Comparison of ENCODE assay signal across 8 cellular contexts in the genomic region with DNA sequence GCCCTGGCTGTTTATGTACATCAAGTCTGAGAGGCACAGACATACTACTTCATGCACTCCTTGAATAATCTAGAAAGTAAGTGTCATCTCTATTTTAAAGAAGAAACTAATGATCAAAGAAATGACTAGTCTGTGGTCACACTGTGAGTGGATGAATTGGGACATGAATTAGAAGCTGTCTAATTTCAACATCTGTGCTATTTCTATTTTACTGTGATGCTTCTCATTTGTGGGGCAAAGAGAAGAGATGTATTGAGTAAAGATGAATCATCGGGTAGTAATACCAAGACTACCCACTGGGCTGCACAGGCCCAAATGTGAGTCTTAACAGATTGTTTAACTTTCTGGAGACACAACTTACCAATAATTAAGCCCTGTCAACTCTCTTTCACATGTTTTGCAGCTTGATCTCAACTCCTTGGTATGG. TPM values are rescaled to one million over a fixed set of nuclear protein-coding genes. Genes with fewer than 3 reads are reported as not detected.
DNase-seq lines count a peak whose midpoint lies in the region; ATAC-seq and TF ChIP-seq lines count a peak whose summit lies in the region.

No MANE protein-coding gene starts in this region.

- H2AFZ ChIP-seq in hepatocyte = no peak overlapping the region

- no peaks in the 10 kb centered on the region for H4K20me1 ChIP-seq in hepatocyte (ENCODE audit: insufficient read depth, poor library complexity, severe bottlenecking)

- ATAC-seq in GM19438 (IDR thresholded peaks at IDR 0.05; ENCODE audit: low read depth, unreplicated experiment) (peak; percentile 71), HG03354 (IDR thresholded peaks at IDR 0.05; ENCODE audit: poor library complexity, severe bottlenecking, unreplicated experiment) (peak; percentile 96)

- H3K4me2 ChIP-seq in hepatocyte = no peak overlapping the region

- no peaks in the 10 kb centered on the region for H3K36me3 ChIP-seq in hepatocyte (replicated peaks; ENCODE audit: insufficient read depth, low read depth)

- intact Hi-C loops in activated T-helper 2 cell treated with anti-CD3 and anti-CD28 coated beads, Interferon-gamma antibody, Interleukin-2, Interleukin-4, amounts not matched to agents 10 μg/mL and 5 μg/mL and 100 μg/mL, durations not matched to agents 14 hours and 24 hours and 36 hours (cut with micrococcal nuclease) = loop anchor here (1.0 to 2.0 kb wide), 5 partner anchors 9 to 107 kb away; a partner anchor contains a TSS

- no peaks in the 10 kb centered on the region for H3K79me2 ChIP-seq in hepatocyte

- H3K9me2 ChIP-seq in hepatocyte (replicated peaks; ENCODE audit: insufficient read depth) = no peaks in the 10 kb centered on the region

- H3K4me3 Mint-ChIP-seq in activated T-helper 2 cell treated with anti-CD3 and anti-CD28 coated beads, Interferon-gamma antibody, Interleukin-2, Interleukin-4, amounts not matched to agents 10 μg/mL and 5 μg/mL and 100 μg/mL, durations not matched to agents 14 hours and 24 hours and 36 hours (ENCODE audit: low read depth) = no peak overlapping the region

- H3K9me3 ChIP-seq in hepatocyte (ENCODE audit: low read depth) = no peaks in the 10 kb centered on the region

- H3K4me1 ChIP-seq in hepatocyte (ENCODE audit: insufficient read depth) = no peaks in the 10 kb centered on the region

- no peak overlapping the region for H3K4me3 ChIP-seq in hepatocyte

- DNase-seq in Daoy (ENCODE audit: low read depth) (peak; percentile 17), hepatocyte (ENCODE audit: low spot score) (no peak), dedifferentiated amniotic fluid mesenchymal stem cell (ENCODE audit: extremely low spot score) (no peak), NK-92 (lab: John Stamatoyannopoulos, UW; ENCODE audit: unreplicated experiment) (no peak)
- DNase-seq in activated T-helper 2 cell treated with anti-CD3 and anti-CD28 coated beads, Interferon-gamma antibody, Interleukin-2, Interleukin-4, amounts not matched to agents 10 μg/mL and 5 μg/mL and 100 μg/mL, durations not matched to agents 14 hours and 24 hours and 36 hours (ENCODE audit: low spot score) = no peak
- peak; percentile 56 for DNase-seq in stimulated activated CD4-positive, alpha-beta T cell treated with anti-CD3 and anti-CD28 coated beads, Interleukin-15, amount 100 ng/mL, for 24 hours

- H3K9me3 Mint-ChIP-seq in activated T-helper 2 cell treated with anti-CD3 and anti-CD28 coated beads, Interferon-gamma antibody, Interleukin-2, Interleukin-4, amounts not matched to agents 10 μg/mL and 5 μg/mL and 100 μg/mL, durations not matched to agents 14 hours and 24 hours and 36 hours = no peaks in the 10 kb centered on the region

- peak overlapping the region; percentile 43 for H3K27ac Mint-ChIP-seq in activated T-helper 2 cell treated with anti-CD3 and anti-CD28 coated beads, Interferon-gamma antibody, Interleukin-2, Interleukin-4, amounts not matched to agents 10 μg/mL and 5 μg/mL and 100 μg/mL, durations not matched to agents 14 hours and 24 hours and 36 hours

- no peak for TF ChIP-seq CTCF in hepatocyte (IDR thresholded peaks at IDR 0.05; ENCODE audit: poor library complexity)

- H3K27me3 ChIP-seq in hepatocyte = no peaks in the 10 kb centered on the region

- no peak overlapping the region for H3K27ac ChIP-seq in hepatocyte

- no peaks in the 10 kb centered on the region for H3K27me3 Mint-ChIP-seq in activated T-helper 2 cell treated with anti-CD3 and anti-CD28 coated beads, Interferon-gamma antibody, Interleukin-2, Interleukin-4, amounts not matched to agents 10 μg/mL and 5 μg/mL and 100 μg/mL, durations not matched to agents 14 hours and 24 hours and 36 hours (ENCODE audit: low read depth)

- peaks cover 22% of the 10 kb centered on the region for H3K4me1 Mint-ChIP-seq in activated T-helper 2 cell treated with anti-CD3 and anti-CD28 coated beads, Interferon-gamma antibody, Interleukin-2, Interleukin-4, amounts not matched to agents 10 μg/mL and 5 μg/mL and 100 μg/mL, durations not matched to agents 14 hours and 24 hours and 36 hours (ENCODE audit: low read depth)

- H3K36me3 Mint-ChIP-seq in activated T-helper 2 cell treated with anti-CD3 and anti-CD28 coated beads, Interferon-gamma antibody, Interleukin-2, Interleukin-4, amounts not matched to agents 10 μg/mL and 5 μg/mL and 100 μg/mL, durations not matched to agents 14 hours and 24 hours and 36 hours (ENCODE audit: low read depth) = no peaks in the 10 kb centered on the region

- 96% methylated on average over 1 of the region's 1 CpG for WGBS in hepatocyte (ENCODE audit: low lambda C conversion rate, missing lambda C conversion rate)

RNA-seq across cellular contexts. Expression of a gene that starts 42.4 kb away (rescaled TPM):
- 54.1 and 68.4 TPM in 2 replicates for total RNA-seq in Daoy (2014; rRNA removed; shearing (Covaris generic))
- total RNA-seq in activated T-helper 2 cell treated with anti-CD3 and anti-CD28 coated beads, Interferon-gamma antibody, Interleukin-2, Interleukin-4, amounts not matched to agents 10 μg/mL and 5 μg/mL and 100 μg/mL, durations not matched to agents 14 hours and 24 hours and 36 hours = 40.2 and 42.7 TPM in 2 replicates
- 25.6 and 30.2 TPM in 2 replicates for total RNA-seq in hepatocyte
- polyA plus RNA-seq in hepatocyte = 16.5 and 17.4 TPM in 2 replicates

Comparison
In these comparisons a context has a peak if more than half of its experiments do, and no peak if none do; other contexts are left out.
1. DNase-seq: peak in Daoy (single experiment) and stimulated activated CD4-positive, alpha-beta T cell treated with anti-CD3 and anti-CD28 coated beads, Interleukin-15, amount 100 ng/mL, for 24 hours (single experiment); none in activated T-helper 2 cell treated with anti-CD3 and anti-CD28 coated beads, Interferon-gamma antibody, Interleukin-2, Interleukin-4, amounts not matched to agents 10 μg/mL and 5 μg/mL and 100 μg/mL, durations not matched to agents 14 hours and 24 hours and 36 hours (single experiment), hepatocyte (single experiment), dedifferentiated amniotic fluid mesenchymal stem cell (single experiment) and NK-92 (single experiment).